Comparison of ENCODE assay signal across 1 cellular context in genomic region chr3:183527980-183528379, GRCh38.
A peak's percentile ranks its signal among the peaks of the same experiment; 100 is the strongest.
TF ChIP-seq lines count a peak whose summit lies in the region.

No MANE protein-coding gene starts in this region.

TF ChIP-seq in GM12878, 131 proteins besides CTCF, POLR2A, EP300 and RAD21 (continued from another document):
- TF ChIP-seq USF2 (IDR thresholded peaks at IDR 0.05; ENCODE audit: borderline replicate concordance, low read depth, low read length) = no peak
- peak; percentile 62; the same call in 1 of the 2 replicates for TF ChIP-seq POLR2AphosphoS5 (IDR thresholded peaks at IDR 0.05; ENCODE audit: low read length)
- peak; percentile 87 for TF ChIP-seq NR2F1 (conservative IDR thresholded peaks at IDR 0.05)
- TF ChIP-seq ZNF592 (IDR thresholded peaks at IDR 0.05) = peak; percentile 58; the same call in 1 of the 2 replicates
- TF ChIP-seq IKZF1 (conservative IDR thresholded peaks at IDR 0.05) = no peak
- TF ChIP-seq NFIC (IDR thresholded peaks at IDR 0.05; ENCODE audit: low read depth, low read length) = no peak
- peak; percentile 9 for TF ChIP-seq KLF5 (IDR thresholded peaks at IDR 0.05; ENCODE audit: partially characterized antibody)
- peak in 1 of 2 experiments; percentile 43; a peak in 1 of 4 replicates for TF ChIP-seq BHLHE40 (IDR thresholded peaks at IDR 0.05; ENCODE audit: borderline replicate concordance in 1 of 2, low read depth in 2 of 2, low read length in 1 of 2)
- TF ChIP-seq ZNF687 (IDR thresholded peaks at IDR 0.05) = peak; percentile 80; the same call in 1 of the 2 replicates
- no peak for TF ChIP-seq HDGF (IDR thresholded peaks at IDR 0.05)
- TF ChIP-seq ZZZ3 (IDR thresholded peaks at IDR 0.05; ENCODE audit: control insufficient read depth, insufficient read length, low read depth) = no peak
- TF ChIP-seq GATAD2B (conservative IDR thresholded peaks at IDR 0.05; ENCODE audit: low read depth) = no peak; the same call in 1 of the 2 replicates
- TF ChIP-seq ZBTB40 (IDR thresholded peaks at IDR 0.05; ENCODE audit: borderline replicate concordance) = no peak
- TF ChIP-seq BACH1 (IDR thresholded peaks at IDR 0.05; ENCODE audit: borderline replicate concordance) = 0 out of 2 replicates have a peak, but pooled peaks have one; percentile 35
- peak; percentile 8; the same call in 1 of the 2 replicates for TF ChIP-seq RUNX3 (IDR thresholded peaks at IDR 0.05; ENCODE audit: low read length)
- TF ChIP-seq HDAC6 (IDR thresholded peaks at IDR 0.05; ENCODE audit: unreplicated experiment) = no peak
